In the genomic region with DNA sequence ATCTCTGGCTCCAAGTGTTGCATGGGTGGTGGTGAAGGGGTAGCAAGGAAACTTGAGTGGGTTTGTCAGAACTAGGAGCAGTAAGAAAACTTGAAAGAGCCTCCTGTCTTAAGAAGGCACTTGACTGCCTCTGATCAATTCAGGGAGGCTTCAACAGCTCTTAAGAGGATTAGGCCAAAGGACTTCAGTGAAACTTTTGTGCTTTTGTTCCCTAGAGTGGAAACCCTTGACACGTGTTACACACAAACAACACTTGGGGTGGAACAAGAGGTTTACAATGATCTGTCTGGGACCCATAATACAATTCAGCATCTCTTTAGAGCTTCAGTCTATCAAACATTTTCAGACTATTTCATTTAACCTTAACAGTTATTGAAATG, we compare ENCODE assay signal across 29 cellular contexts.
"Had no signal": no experiment of that assay in that cellular context is flagged by ENCODE, and none has a peak within 500 bp of the region (broad histone marks: within the 10 kb centered on the region; RNA-seq: fewer than 3 reads in every experiment).

No MANE protein-coding gene starts in this region.

- H3K9me3 Mint-ChIP-seq: activated CD8-positive, alpha-beta T cell treated with anti-CD3 and anti-CD28 coated beads for 36 hours; effector memory CD8-positive, alpha-beta T cell; stimulated activated naive CD8-positive, alpha-beta T cell treated with anti-CD3 and anti-CD28 coated beads, Interleukin-15, amount 100 ng/mL, for 72 hours had no signal

- H3K27ac ChIP-seq: ascending aorta, brain microvascular endothelial cell, coronary artery, gastrocnemius medialis, left lung, lower lobe of right lung, prostate gland, right atrium auricular region, upper lobe of right lung had no signal

- H3K4me1 Mint-ChIP-seq: nephron had no signal

- H3K27me3 Mint-ChIP-seq: stimulated activated memory B cell treated with anti-CD40 and anti-IgM and Interleukin-4, amounts not matched to agents 10 μg/mL and 1 μg/mL and 100 μg/mL, for 72 hours had no signal

- ATAC-seq: activated CD8-positive, alpha-beta T cell treated with anti-CD3 and anti-CD28 coated beads for 36 hours; effector memory CD8-positive, alpha-beta T cell; gastrocnemius medialis; stimulated activated memory B cell treated with anti-CD40 and anti-IgM and Interleukin-4, amounts not matched to agents 10 μg/mL and 1 μg/mL and 100 μg/mL, for 72 hours; stimulated activated naive CD8-positive, alpha-beta T cell treated with anti-CD3 and anti-CD28 coated beads, Interleukin-15, amount 100 ng/mL, for 72 hours had no signal

- H3K27ac Mint-ChIP-seq: activated CD8-positive, alpha-beta T cell treated with anti-CD3 and anti-CD28 coated beads for 36 hours; activated naive CD8-positive, alpha-beta T cell; nephron; stimulated activated memory B cell treated with anti-CD40 and anti-IgM and Interleukin-4, amounts not matched to agents 10 μg/mL and 1 μg/mL and 100 μg/mL, for 72 hours; stimulated activated naive CD8-positive, alpha-beta T cell treated with anti-CD3 and anti-CD28 coated beads, Interleukin-15, amount 100 ng/mL, for 72 hours had no signal

- H3K4me3 ChIP-seq: ascending aorta, coronary artery, gastrocnemius medialis, left lung, lower lobe of right lung, pancreas, prostate gland, right atrium auricular region, smooth muscle cell, upper lobe of right lung had no signal

- H3K9me3 ChIP-seq: ascending aorta, gastrocnemius medialis, left lung, lower lobe of right lung, pancreas, prostate gland, right atrium auricular region, upper lobe of right lung had no signal

- H3K4me3 Mint-ChIP-seq: activated CD8-positive, alpha-beta T cell treated with anti-CD3 and anti-CD28 coated beads for 36 hours; activated naive CD8-positive, alpha-beta T cell; effector memory CD8-positive, alpha-beta T cell; nephron; stimulated activated memory B cell treated with anti-CD40 and anti-IgM and Interleukin-4, amounts not matched to agents 10 μg/mL and 1 μg/mL and 100 μg/mL, for 72 hours; stimulated activated naive CD8-positive, alpha-beta T cell treated with anti-CD3 and anti-CD28 coated beads, Interleukin-15, amount 100 ng/mL, for 72 hours had no signal

- DNase-seq: activated CD4-positive, alpha-beta T cell treated with anti-CD3 and anti-CD28 coated beads, Interleukin-2, amount 50 U/mL, for 1 hour; activated CD4-positive, CD25-positive, alpha-beta regulatory T cell treated with anti-CD3 and anti-CD28 coated beads, Interleukin-2, amount 50 U/mL, for 72 hours; activated CD8-positive, alpha-beta T cell treated with anti-CD3 and anti-CD28 coated beads for 36 hours; activated effector memory CD4-positive, alpha-beta T cell treated with Interleukin-2 at 50 U/mL for 16 hours; activated naive CD4-positive, alpha-beta T cell treated with Interleukin-2 at 50 U/mL for 16 hours; brain microvascular endothelial cell; effector memory CD8-positive, alpha-beta T cell; erythroblast; gastrocnemius medialis; glutamatergic neuron; left lung; lower lobe of right lung; mesenchymal stem cell; pancreas; stimulated activated CD4-positive, alpha-beta T cell treated with anti-CD3 and anti-CD28 coated beads, Interleukin-1b, Interleukin-23, amount 100 ng/mL, for 48 hours; stimulated activated CD4-positive, alpha-beta T cell treated with anti-CD3 and anti-CD28 coated beads, Interleukin-4, amount 100 ng/mL, for 4 hours; stimulated activated CD8-positive, alpha-beta memory T cell treated with anti-CD3 and anti-CD28 coated beads, Interleukin-4, amount 100 ng/mL, for 48 hours; stimulated activated naive CD8-positive, alpha-beta T cell treated with anti-CD3 and anti-CD28 coated beads, Interleukin-15, amount 100 ng/mL, for 72 hours; substantia nigra; T-helper 9 cell; upper lobe of right lung had no signal

- H3K36me3 Mint-ChIP-seq: activated naive CD8-positive, alpha-beta T cell; stimulated activated memory B cell treated with anti-CD40 and anti-IgM and Interleukin-4, amounts not matched to agents 10 μg/mL and 1 μg/mL and 100 μg/mL, for 72 hours had no signal
